ENCODE assay signal across 17 cellular contexts in genomic region chr11:68763926-68764657, GRCh38. TPM values are rescaled to one million over a fixed set of nuclear protein-coding genes. Genes with fewer than 3 reads are reported as not detected.
DNase-seq lines count a peak whose midpoint lies in the region; ATAC-seq and TF ChIP-seq lines count a peak whose summit lies in the region.
"Had no signal": no experiment of that assay in that cellular context is flagged by ENCODE, and none has a peak within 500 bp of the region (broad histone marks: within the 10 kb centered on the region; RNA-seq: fewer than 3 reads in every experiment).

No MANE protein-coding gene starts in this region.

- no peak overlapping the region for H2BK15ac ChIP-seq in H9 (ENCODE audit: low read depth, low read length)

- no peaks in the 10 kb centered on the region for H3K27me3 ChIP-seq in BE2C
- H3K27me3 ChIP-seq in H9 (ENCODE audit: insufficient read depth, low read length): no peaks in the 10 kb centered on the region
- H3K27me3 ChIP-seq: gastrocnemius medialis, upper lobe of left lung had no signal

- H3K9ac ChIP-seq in H9 (ENCODE audit: extremely low read depth, insufficient read length, low read length): no peak overlapping the region

- no peaks in the 10 kb centered on the region; the same call in 1 of the 2 replicates for H3K27me3 Mint-ChIP-seq in H9 (ENCODE audit: low read depth)
- H3K27me3 Mint-ChIP-seq in activated B cell treated with CpG ODN at 0.5 μM for 24 hours: no peaks in the 10 kb centered on the region
- no peaks in the 10 kb centered on the region for H3K27me3 Mint-ChIP-seq in MCF 10A (ENCODE audit: insufficient read depth, unreplicated experiment)

- H2AFZ ChIP-seq in H9 (ENCODE audit: low read length): no peak overlapping the region

- POLR2A ChIA-PET in activated B cell treated with CpG ODN at 0.5 μM for 24 hours (lab: Charles Lee): interaction anchor here (0.6 kb wide), 1 partner anchor 287 kb away, joined by 8 read pairs; no protein-coding TSS in a partner anchor
- POLR2A ChIA-PET in MCF 10A (lab: Yijun Ruan, JAX): no interaction called here

- DNase-seq in BE2C: peak; percentile 63
- DNase-seq in H9: no peak
- DNase-seq in activated B cell treated with CpG ODN at 0.5 μM for 24 hours: no peak
- no peak for DNase-seq in mucosa of descending colon
- DNase-seq in MCF 10A (ENCODE audit: unreplicated experiment): no peak
- DNase-seq in activated effector memory CD4-positive, alpha-beta T cell treated with anti-CD3 and anti-CD28 coated beads, Interleukin-2, amount 50 U/mL, for 16 hours: no peak
- no peak for DNase-seq in SK-N-DZ (ENCODE audit: low spot score)
- no peak for DNase-seq in caudate nucleus (lab: John Stamatoyannopoulos, UW)
- DNase-seq: activated CD8-positive, alpha-beta T cell treated with anti-CD3 and anti-CD28 coated beads, Interleukin-2, amount 10 ng/mL, durations not matched to agents 7 days and 5 days; activated effector memory CD4-positive, alpha-beta T cell treated with Interleukin-2 at 50 U/mL for 16 hours; effector CD8-positive, alpha-beta T cell; gastrocnemius medialis; Karpas-422; NCI-H1694 treated with DMSO at 0.1 percent for 48 hours; NCI-H510A treated with DMSO at 0.1 percent for 48 hours; stimulated activated CD4-positive, alpha-beta T cell treated with anti-CD3 and anti-CD28 coated beads, Interleukin-1b, Interleukin-23, amount 100 ng/mL, for 48 hours had no signal

- peaks cover 14% of the 10 kb centered on the region for H3K36me3 ChIP-seq in BE2C
- H3K36me3 ChIP-seq in mucosa of descending colon (ENCODE audit: low read depth): peaks cover 6% of the 10 kb centered on the region

- H3K14ac ChIP-seq in H9 (ENCODE audit: insufficient read depth, low read length): no peak overlapping the region

- H3K4me1 Mint-ChIP-seq in H9 (peaks cover 12 to 13% of the 10 kb centered on the region in 2 experiments), activated B cell treated with CpG ODN at 0.5 μM for 24 hours (no peaks in the 10 kb centered on the region), MCF 10A (ENCODE audit: insufficient read depth, unreplicated experiment) (peaks cover 6% of the 10 kb centered on the region)

- no TSS peak for BruUV-seq in MCF 10A (replicated peaks; lab: Mats Ljungman, UMichigan)

- no peak overlapping the region for H2BK5ac ChIP-seq in H9 (ENCODE audit: insufficient read length, low read length)

- H3K9me3 ChIP-seq in BE2C (no peaks in the 10 kb centered on the region), H9 (ENCODE audit: control insufficient read depth, low read depth, low read length) (no peaks in the 10 kb centered on the region), mucosa of descending colon (no peaks in the 10 kb centered on the region)
- H3K9me3 ChIP-seq: gastrocnemius medialis, upper lobe of left lung had no signal

- H3K18ac ChIP-seq in H9 (ENCODE audit: insufficient read length, low read depth, low read length): no peak overlapping the region

- no peak overlapping the region for H2BK120ac ChIP-seq in H9 (ENCODE audit: low read depth, low read length, poor library complexity, severe bottlenecking)

- H3K23me2 ChIP-seq in H9 (ENCODE audit: insufficient read length, low read depth, low read length, poor library complexity, severe bottlenecking): no peaks in the 10 kb centered on the region

- no peak overlapping the region for H3K56ac ChIP-seq in H9 (ENCODE audit: insufficient read length, low read depth, low read length)

- H2AK5ac ChIP-seq in H9 (ENCODE audit: insufficient read length, low read length): no peak overlapping the region

- H4K91ac ChIP-seq in H9 (ENCODE audit: insufficient read length, low read depth, low read length): no peak overlapping the region

- H3K4me3 Mint-ChIP-seq in H9: no peak overlapping the region
- H3K4me3 Mint-ChIP-seq in activated B cell treated with CpG ODN at 0.5 μM for 24 hours: no peak overlapping the region
- H3K4me3 Mint-ChIP-seq in MCF 10A (ENCODE audit: unreplicated experiment): no peak overlapping the region
- H3K4me3 Mint-ChIP-seq: activated CD8-positive, alpha-beta T cell treated with anti-CD3 and anti-CD28 coated beads, Interleukin-2, amount 10 ng/mL, durations not matched to agents 7 days and 5 days had no signal

- no peak overlapping the region for H3K23ac ChIP-seq in H9 (ENCODE audit: insufficient read length, low read depth, low read length)

- no peak overlapping the region for H4K8ac ChIP-seq in H9 (replicated peaks; ENCODE audit: insufficient read length, low read depth, low read length)

- H3K4me1 ChIP-seq in BE2C: peaks cover 15% of the 10 kb centered on the region
- H3K4me1 ChIP-seq in H9 (ENCODE audit: insufficient read depth, low read length): no peaks in the 10 kb centered on the region
- H3K4me1 ChIP-seq in mucosa of descending colon (ENCODE audit: low read depth): no peaks in the 10 kb centered on the region
- H3K4me1 ChIP-seq: gastrocnemius medialis, upper lobe of left lung had no signal

- no peak overlapping the region for H3K4me2 ChIP-seq in H9 (ENCODE audit: insufficient read depth, insufficient read length, low read length)

- no peak overlapping the region for H3K4me3 ChIP-seq in BE2C (ENCODE audit: low read depth, low read length)
- no peak overlapping the region for H3K4me3 ChIP-seq in mucosa of descending colon
- H3K4me3 ChIP-seq: gastrocnemius medialis, upper lobe of left lung had no signal

- H3T11ph ChIP-seq in H9 (ENCODE audit: low read length): no peak overlapping the region

- peaks cover 0 to 7% (median 0%) of the 10 kb centered on the region in 3 experiments; a peak in 2 of 7 replicates for H3K36me3 Mint-ChIP-seq in H9 (ENCODE audit: insufficient read depth in 1 of 3, low read depth in 3 of 3)
- peaks cover 46% of the 10 kb centered on the region for H3K36me3 Mint-ChIP-seq in activated B cell treated with CpG ODN at 0.5 μM for 24 hours (ENCODE audit: low read depth)
- H3K36me3 Mint-ChIP-seq in MCF 10A (ENCODE audit: insufficient read depth, unreplicated experiment): peaks cover 37% of the 10 kb centered on the region

- ATAC-seq in activated B cell treated with CpG ODN at 0.5 μM for 24 hours (ENCODE audit: low read depth): peak; percentile 28
- ATAC-seq in mucosa of descending colon: peak; percentile 36
- ATAC-seq: activated CD8-positive, alpha-beta T cell treated with anti-CD3 and anti-CD28 coated beads, Interleukin-2, amount 10 ng/mL, durations not matched to agents 7 days and 5 days; gastrocnemius medialis had no signal

- no peaks in the 10 kb centered on the region for H3K79me1 ChIP-seq in H9 (ENCODE audit: insufficient read depth, low read depth, low read length, poor library complexity, severe bottlenecking)

- H2BK12ac ChIP-seq in H9 (ENCODE audit: insufficient read length, low read depth, low read length): no peak overlapping the region

- H3K79me2 ChIP-seq in H9 (ENCODE audit: insufficient read depth, low read length): no peaks in the 10 kb centered on the region

- no peaks in the 10 kb centered on the region for H4K20me1 ChIP-seq in H9 (ENCODE audit: control insufficient read depth, insufficient read depth, insufficient read length)

- no peaks in the 10 kb centered on the region; a peak in 1 of 5 replicates for H3K9me3 Mint-ChIP-seq in H9
- no peaks in the 10 kb centered on the region for H3K9me3 Mint-ChIP-seq in activated B cell treated with CpG ODN at 0.5 μM for 24 hours
- H3K9me3 Mint-ChIP-seq in MCF 10A (ENCODE audit: unreplicated experiment): no peaks in the 10 kb centered on the region

- no CpG with 5 or more reads among the region's 14 CpGs for WGBS in H9 (ENCODE audit: extremely low coverage, insufficient read length, low lambda C conversion rate)

- TF ChIP-seq CTCF in BE2C (IDR thresholded peaks at IDR 0.05; ENCODE audit: low read depth, low read length) (peak; percentile 63), H9 (conservative IDR thresholded peaks at IDR 0.05) (peak; percentile 53), activated B cell treated with CpG ODN at 0.5 μM for 24 hours (IDR thresholded peaks at IDR 0.05) (no peak), mucosa of descending colon (IDR thresholded peaks at IDR 0.05) (no peak), MCF 10A (IDR thresholded peaks at IDR 0.05; ENCODE audit: unreplicated experiment) (no peak)

- H3K4ac ChIP-seq in H9 (ENCODE audit: low read depth, low read length): no peak overlapping the region

- H2BK20ac ChIP-seq in H9 (ENCODE audit: low read depth, low read length, poor library complexity, severe bottlenecking): no peak overlapping the region

- CTCF ChIA-PET in activated B cell treated with CpG ODN at 0.5 μM for 24 hours (lab: Charles Lee): no interaction called here
- CTCF ChIA-PET in MCF 10A (lab: Yijun Ruan, JAX): no interaction called here

- H3K27ac Mint-ChIP-seq in H9 (no peak overlapping the region), activated B cell treated with CpG ODN at 0.5 μM for 24 hours (no peak overlapping the region), MCF 10A (ENCODE audit: low read depth, unreplicated experiment) (no peak overlapping the region)
- H3K27ac Mint-ChIP-seq: activated CD8-positive, alpha-beta T cell treated with anti-CD3 and anti-CD28 coated beads, Interleukin-2, amount 10 ng/mL, durations not matched to agents 7 days and 5 days had no signal

- H3K27ac ChIP-seq in H9 (ENCODE audit: insufficient read length, low read depth, low read length): no peak overlapping the region
- H3K27ac ChIP-seq in caudate nucleus (ENCODE audit: low read depth, low read length): no peak overlapping the region
- H3K27ac ChIP-seq: gastrocnemius medialis, upper lobe of left lung had no signal

- intact Hi-C loops in activated B cell treated with CpG ODN at 0.5 μM for 24 hours (cut with micrococcal nuclease): no loop called here
- intact Hi-C loops in mucosa of descending colon (cut with DNase I, micrococcal nuclease): no loop called here
- intact Hi-C loops in MCF 10A (cut with micrococcal nuclease): no loop called here

- no peak overlapping the region for H4K5ac ChIP-seq in H9 (ENCODE audit: insufficient read length, low read depth, low read length)

RNA-seq across cellular contexts. Expression of gene TESMIN, which starts 12.8 kb away (rescaled TPM):
- polyA plus RNA-seq in BE2C (2012; ENCODE audit: insufficient read depth, insufficient read length, low read depth): 2.3 TPM
- 42.1 and 45.2 TPM in 2 replicates for total RNA-seq in H9 (2021)
- 1.8 and 3.0 TPM in 2 replicates for total RNA-seq in activated B cell treated with CpG ODN at 0.5 μM for 24 hours
- 10 to 100 TPM in 2 of 3 donors, 1 to 10 TPM in 1; 4.8 to 22.7 (median 16.7) TPM for total RNA-seq in mucosa of descending colon
- total RNA-seq in MCF 10A (2022): 6.8 and 9.7 TPM in 2 replicates
- not detected in 2 replicates for polyA plus RNA-seq in SK-N-DZ (2014; cell fraction: cytosol; rRNA removed)
- polyA plus RNA-seq in SK-N-DZ (2014; cell fraction: nucleus; rRNA removed): 0.17 TPM in 1 of 2 replicates, not detected in the other

Comparison
In these comparisons a context has a peak if more than half of its experiments do, and no peak if none do; other contexts are left out.
1. CTCF ChIP-seq: peak in BE2C (single experiment) and H9 (single experiment); none in activated B cell treated with CpG ODN at 0.5 μM for 24 hours (single experiment), mucosa of descending colon (single experiment) and MCF 10A (single experiment).